1 cellular context compared by ENCODE assay signal in genomic region chr10:113216068-113216467, GRCh38.
TF ChIP-seq lines count a peak whose summit lies in the region.

No MANE protein-coding gene starts in this region.

TF ChIP-seq in GM12878, 131 proteins besides CTCF, POLR2A, EP300 and RAD21 (continued from another document):
- TF ChIP-seq, protein P1, sequence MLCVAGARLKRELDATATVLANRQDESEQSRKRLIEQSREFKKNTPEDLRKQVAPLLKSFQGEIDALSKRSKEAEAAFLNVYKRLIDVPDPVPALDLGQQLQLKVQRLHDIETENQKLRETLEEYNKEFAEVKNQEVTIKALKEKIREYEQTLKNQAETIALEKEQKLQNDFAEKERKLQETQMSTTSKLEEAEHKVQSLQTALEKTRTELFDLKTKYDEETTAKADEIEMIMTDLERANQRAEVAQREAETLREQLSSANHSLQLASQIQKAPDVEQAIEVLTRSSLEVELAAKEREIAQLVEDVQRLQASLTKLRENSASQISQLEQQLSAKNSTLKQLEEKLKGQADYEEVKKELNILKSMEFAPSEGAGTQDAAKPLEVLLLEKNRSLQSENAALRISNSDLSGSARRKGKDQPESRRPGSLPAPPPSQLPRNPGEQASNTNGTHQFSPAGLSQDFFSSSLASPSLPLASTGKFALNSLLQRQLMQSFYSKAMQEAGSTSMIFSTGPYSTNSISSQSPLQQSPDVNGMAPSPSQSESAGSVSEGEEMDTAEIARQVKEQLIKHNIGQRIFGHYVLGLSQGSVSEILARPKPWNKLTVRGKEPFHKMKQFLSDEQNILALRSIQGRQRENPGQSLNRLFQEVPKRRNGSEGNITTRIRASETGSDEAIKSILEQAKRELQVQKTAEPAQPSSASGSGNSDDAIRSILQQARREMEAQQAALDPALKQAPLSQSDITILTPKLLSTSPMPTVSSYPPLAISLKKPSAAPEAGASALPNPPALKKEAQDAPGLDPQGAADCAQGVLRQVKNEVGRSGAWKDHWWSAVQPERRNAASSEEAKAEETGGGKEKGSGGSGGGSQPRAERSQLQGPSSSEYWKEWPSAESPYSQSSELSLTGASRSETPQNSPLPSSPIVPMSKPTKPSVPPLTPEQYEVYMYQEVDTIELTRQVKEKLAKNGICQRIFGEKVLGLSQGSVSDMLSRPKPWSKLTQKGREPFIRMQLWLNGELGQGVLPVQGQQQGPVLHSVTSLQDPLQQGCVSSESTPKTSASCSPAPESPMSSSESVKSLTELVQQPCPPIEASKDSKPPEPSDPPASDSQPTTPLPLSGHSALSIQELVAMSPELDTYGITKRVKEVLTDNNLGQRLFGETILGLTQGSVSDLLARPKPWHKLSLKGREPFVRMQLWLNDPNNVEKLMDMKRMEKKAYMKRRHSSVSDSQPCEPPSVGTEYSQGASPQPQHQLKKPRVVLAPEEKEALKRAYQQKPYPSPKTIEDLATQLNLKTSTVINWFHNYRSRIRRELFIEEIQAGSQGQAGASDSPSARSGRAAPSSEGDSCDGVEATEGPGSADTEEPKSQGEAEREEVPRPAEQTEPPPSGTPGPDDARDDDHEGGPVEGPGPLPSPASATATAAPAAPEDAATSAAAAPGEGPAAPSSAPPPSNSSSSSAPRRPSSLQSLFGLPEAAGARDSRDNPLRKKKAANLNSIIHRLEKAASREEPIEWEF (IDR thresholded peaks at IDR 0.05; ENCODE audit: insufficient replicate concordance, low read depth, low read length) = no peak
